ENCODE assay signal across 31 cellular contexts in genomic region chr1:95366498-95366897, GRCh38.
"Had no signal": no experiment of that assay in that cellular context is flagged by ENCODE, and none has a peak within 500 bp of the region (broad histone marks: within the 10 kb centered on the region; RNA-seq: fewer than 3 reads in every experiment).

No MANE protein-coding gene starts in this region.

- H3K4me1 ChIP-seq: ascending aorta had no signal

- H3K36me3 ChIP-seq: ascending aorta, cardiac muscle cell, WERI-Rb-1 had no signal

- ATAC-seq: activated CD4-positive, alpha-beta T cell treated with anti-CD3 and anti-CD28 coated beads for 36 hours; activated CD4-positive, CD25-positive, alpha-beta regulatory T cell treated with anti-CD3 and anti-CD28 coated beads, Interleukin-2, amount 50 U/mL, for 24 hours; activated CD8-positive, alpha-beta memory T cell treated with anti-CD3 and anti-CD28 coated beads, Interleukin-2, amount 10 ng/mL, durations not matched to agents 7 days and 5 days; activated CD8-positive, alpha-beta T cell treated with anti-CD3 and anti-CD28 coated beads, Interleukin-2, amount 10 ng/mL, durations not matched to agents 7 days and 5 days; activated naive CD8-positive, alpha-beta T cell treated with anti-CD3 and anti-CD28 coated beads, Interleukin-2, amount 50 U/mL, for 24 hours; WTC11 had no signal

- H3K27ac ChIP-seq: ascending aorta, cardiac muscle cell, WERI-Rb-1 had no signal

- H3K9me3 ChIP-seq: ascending aorta had no signal

- H3K27me3 ChIP-seq: ascending aorta, cardiac muscle cell had no signal

- DNase-seq: activated CD4-positive, alpha-beta memory T cell treated with anti-CD3 and anti-CD28 coated beads, Interleukin-2, amount 10 ng/mL, durations not matched to agents 7 days and 5 days; activated CD4-positive, alpha-beta T cell treated with anti-CD3 and anti-CD28 coated beads for 1 hour; activated CD4-positive, alpha-beta T cell treated with anti-CD3 and anti-CD28 coated beads for 36 hours; activated CD4-positive, alpha-beta T cell treated with anti-CD3 and anti-CD28 coated beads for 48 hours; activated CD4-positive, alpha-beta T cell treated with anti-CD3 and anti-CD28 coated beads, Interleukin-2, amount 10 ng/mL, durations not matched to agents 7 days and 5 days; activated CD4-positive, alpha-beta T cell treated with anti-CD3 and anti-CD28 coated beads, Interleukin-2, amount 50 U/mL, for 48 hours; activated CD4-positive, CD25-positive, alpha-beta regulatory T cell; activated CD8-positive, alpha-beta memory T cell treated with anti-CD3 and anti-CD28 coated beads for 24 hours; activated CD8-positive, alpha-beta memory T cell treated with anti-CD3 and anti-CD28 coated beads, Interleukin-2, amount 10 ng/mL, durations not matched to agents 7 days and 5 days; activated CD8-positive, alpha-beta memory T cell treated with anti-CD3 and anti-CD28 coated beads, Interleukin-2, amount 50 U/mL, for 48 hours; activated CD8-positive, alpha-beta T cell treated with anti-CD3 and anti-CD28 coated beads, Interleukin-2, amount 10 ng/mL, durations not matched to agents 7 days and 5 days; activated effector memory CD4-positive, alpha-beta T cell treated with Interleukin-2 at 50 U/mL for 16 hours; activated gamma-delta T cell; activated naive CD4-positive, alpha-beta T cell treated with anti-CD3 and anti-CD28 coated beads, Interleukin-2, amount 10 ng/mL, durations not matched to agents 7 days and 5 days; activated naive CD4-positive, alpha-beta T cell treated with Interleukin-2 at 50 U/mL for 16 hours; activated naive CD8-positive, alpha-beta T cell treated with anti-CD3 and anti-CD28 coated beads, Interleukin-2, amount 10 ng/mL, durations not matched to agents 7 days and 5 days; activated naive CD8-positive, alpha-beta T cell treated with anti-CD3 and anti-CD28 coated beads, Interleukin-2, amount 50 U/mL, for 24 hours; activated T-cell treated with anti-CD3 and anti-CD28 coated beads, Interleukin-2, amount 50 U/mL, for 24 hours; activated T-cell treated with anti-CD3 and anti-CD28 coated beads, Interleukin-2, amount 50 U/mL, for 48 hours; amygdala; anterior cingulate cortex; caudate nucleus; cerebellar nuclear complex; T-helper 1 cell; T-helper 2 cell; T-helper 9 cell; WERI-Rb-1 had no signal

- H3K4me3 ChIP-seq: ascending aorta, cardiac muscle cell had no signal
